In genomic region chr10:11242443-11243386, GRCh38 we compare ENCODE assay signal across 8 cellular contexts.
DNase-seq lines count a peak whose midpoint lies in the region; ATAC-seq and TF ChIP-seq lines count a peak whose summit lies in the region.

No MANE protein-coding gene starts in this region.

- H3K36me3 Mint-ChIP-seq in activated CD8-positive, alpha-beta memory T cell treated with anti-CD3 and anti-CD28 coated beads, Interleukin-2, amount 10 ng/mL, durations not matched to agents 7 days and 5 days = peaks cover 33% of the 10 kb centered on the region

- H3K4me3 Mint-ChIP-seq in activated CD8-positive, alpha-beta memory T cell treated with anti-CD3 and anti-CD28 coated beads, Interleukin-2, amount 10 ng/mL, durations not matched to agents 7 days and 5 days = no peak overlapping the region

- DNase-seq in activated CD8-positive, alpha-beta memory T cell treated with anti-CD3 and anti-CD28 coated beads, Interleukin-2, amount 10 ng/mL, durations not matched to agents 7 days and 5 days = no peak
- no peak for DNase-seq in activated CD8-positive, alpha-beta memory T cell treated with anti-CD3 and anti-CD28 coated beads, Interleukin-2, amount 50 U/mL, for 48 hours
- peak; percentile 1 for DNase-seq in HCEC 1CT
- DNase-seq in NCI-H1092 treated with DMSO at 0.1 percent for 48 hours (lab: John Stamatoyannopoulos, UW) = peak; percentile 2
- peak; percentile 41 to 60 for DNase-seq in foreskin fibroblast
- no peak for DNase-seq in NCI-H1694 treated with DMSO at 0.1 percent for 48 hours (lab: John Stamatoyannopoulos, UW)
- DNase-seq in NCI-H774 (lab: John Stamatoyannopoulos, UW) = no peak

- H3K27me3 Mint-ChIP-seq in activated CD8-positive, alpha-beta memory T cell treated with anti-CD3 and anti-CD28 coated beads, Interleukin-2, amount 10 ng/mL, durations not matched to agents 7 days and 5 days = no peaks in the 10 kb centered on the region

- no peaks in the 10 kb centered on the region for H3K9me3 Mint-ChIP-seq in activated CD8-positive, alpha-beta memory T cell treated with anti-CD3 and anti-CD28 coated beads, Interleukin-2, amount 10 ng/mL, durations not matched to agents 7 days and 5 days (ENCODE audit: low read depth)

- peaks cover 57% of the 10 kb centered on the region for H3K4me1 Mint-ChIP-seq in activated CD8-positive, alpha-beta memory T cell treated with anti-CD3 and anti-CD28 coated beads, Interleukin-2, amount 10 ng/mL, durations not matched to agents 7 days and 5 days

- no peak overlapping the region for H3K4me3 ChIP-seq in foreskin fibroblast (ENCODE audit: low read depth in 1 of 2, low read length in 2 of 2)

- CTCF ChIA-PET in activated CD8-positive, alpha-beta memory T cell treated with anti-CD3 and anti-CD28 coated beads, Interleukin-2, amount 10 ng/mL, durations not matched to agents 7 days and 5 days (lab: Charles Lee) = interaction anchor here (0.9 kb wide), 1 partner anchor 95 kb away, joined by 3 read pairs; no protein-coding TSS in a partner anchor

- peak overlapping the region; percentile 60 for H3K27ac Mint-ChIP-seq in activated CD8-positive, alpha-beta memory T cell treated with anti-CD3 and anti-CD28 coated beads, Interleukin-2, amount 10 ng/mL, durations not matched to agents 7 days and 5 days

- peak overlapping the region; percentile 25 for H3K27ac ChIP-seq in temporal lobe (ENCODE audit: low read depth, low read length)

- TF ChIP-seq CTCF in foreskin fibroblast (IDR thresholded peaks at IDR 0.05; ENCODE audit: low read depth, low read length) = no peak

- peak; percentile 28 for ATAC-seq in activated CD8-positive, alpha-beta memory T cell treated with anti-CD3 and anti-CD28 coated beads, Interleukin-2, amount 10 ng/mL, durations not matched to agents 7 days and 5 days

Comparison
In these comparisons a context has a peak if more than half of its experiments do, and no peak if none do; other contexts are left out.
1. DNase-seq: peak in HCEC 1CT (single experiment), NCI-H1092 treated with DMSO at 0.1 percent for 48 hours (single experiment) and foreskin fibroblast (2 of 2); none in activated CD8-positive, alpha-beta memory T cell treated with anti-CD3 and anti-CD28 coated beads, Interleukin-2, amount 10 ng/mL, durations not matched to agents 7 days and 5 days (single experiment), activated CD8-positive, alpha-beta memory T cell treated with anti-CD3 and anti-CD28 coated beads, Interleukin-2, amount 50 U/mL, for 48 hours (single experiment), NCI-H1694 treated with DMSO at 0.1 percent for 48 hours (single experiment) and NCI-H774 (single experiment).